In genomic region chr10:120336910-120337540, GRCh38 we compare ENCODE assay signal across 8 cellular contexts.
DNase-seq lines count a peak whose midpoint lies in the region; ATAC-seq lines count a peak whose summit lies in the region.

No MANE protein-coding gene starts in this region.

- H3K9me3 Mint-ChIP-seq in activated T-helper 17 cell treated with anti-CD3 and anti-CD28 coated beads, Interleukin-2, amount 50 U/mL, for 72 hours: no peaks in the 10 kb centered on the region

- H3K4me1 Mint-ChIP-seq in activated T-helper 17 cell treated with anti-CD3 and anti-CD28 coated beads, Interleukin-2, amount 50 U/mL, for 72 hours: no peaks in the 10 kb centered on the region

- intact Hi-C loops in left ventricle myocardium superior (cut with micrococcal nuclease): no loop called here

- ATAC-seq in HG02642 (IDR thresholded peaks at IDR 0.05; ENCODE audit: poor library complexity, unreplicated experiment): peak; percentile 55
- ATAC-seq in left ventricle myocardium superior: no peak
- ATAC-seq in activated T-helper 17 cell treated with anti-CD3 and anti-CD28 coated beads, Interleukin-2, amount 50 U/mL, for 72 hours (replicated peaks): no peak

- no peaks in the 10 kb centered on the region for H3K36me3 Mint-ChIP-seq in activated T-helper 17 cell treated with anti-CD3 and anti-CD28 coated beads, Interleukin-2, amount 50 U/mL, for 72 hours (ENCODE audit: low read depth)

- H3K27me3 Mint-ChIP-seq in activated T-helper 17 cell treated with anti-CD3 and anti-CD28 coated beads, Interleukin-2, amount 50 U/mL, for 72 hours: peaks cover 21% of the 10 kb centered on the region

- no peak overlapping the region for H3K27ac Mint-ChIP-seq in activated T-helper 17 cell treated with anti-CD3 and anti-CD28 coated beads, Interleukin-2, amount 50 U/mL, for 72 hours

- DNase-seq in ELR (ENCODE audit: low read depth): peak; percentile 50
- peak; percentile 45 for DNase-seq in RKO (ENCODE audit: low spot score)
- peak; percentile 15 for DNase-seq in activated T-helper 9 cell treated with anti-CD3 and anti-CD28 coated beads, Interleukin-2, amount 50 U/mL, for 16 hours (ENCODE audit: low read depth)
- peak; percentile 26 for DNase-seq in left ventricle myocardium superior
- DNase-seq in stimulated activated CD4-positive, alpha-beta T cell treated with anti-CD3 and anti-CD28 coated beads, Interleukin-12 subunit alpha, Interleukin-12 subunit beta, amount 100 ng/mL, for 24 hours (ENCODE audit: low read depth in 2 of 2): peak; percentile 15 to 52
- DNase-seq in GM19238 (ENCODE audit: insufficient read length, low spot score): no peak

- H3K4me3 Mint-ChIP-seq in activated T-helper 17 cell treated with anti-CD3 and anti-CD28 coated beads, Interleukin-2, amount 50 U/mL, for 72 hours: no peak overlapping the region
